Comparison of ENCODE assay signal across 8 cellular contexts in the genomic region with DNA sequence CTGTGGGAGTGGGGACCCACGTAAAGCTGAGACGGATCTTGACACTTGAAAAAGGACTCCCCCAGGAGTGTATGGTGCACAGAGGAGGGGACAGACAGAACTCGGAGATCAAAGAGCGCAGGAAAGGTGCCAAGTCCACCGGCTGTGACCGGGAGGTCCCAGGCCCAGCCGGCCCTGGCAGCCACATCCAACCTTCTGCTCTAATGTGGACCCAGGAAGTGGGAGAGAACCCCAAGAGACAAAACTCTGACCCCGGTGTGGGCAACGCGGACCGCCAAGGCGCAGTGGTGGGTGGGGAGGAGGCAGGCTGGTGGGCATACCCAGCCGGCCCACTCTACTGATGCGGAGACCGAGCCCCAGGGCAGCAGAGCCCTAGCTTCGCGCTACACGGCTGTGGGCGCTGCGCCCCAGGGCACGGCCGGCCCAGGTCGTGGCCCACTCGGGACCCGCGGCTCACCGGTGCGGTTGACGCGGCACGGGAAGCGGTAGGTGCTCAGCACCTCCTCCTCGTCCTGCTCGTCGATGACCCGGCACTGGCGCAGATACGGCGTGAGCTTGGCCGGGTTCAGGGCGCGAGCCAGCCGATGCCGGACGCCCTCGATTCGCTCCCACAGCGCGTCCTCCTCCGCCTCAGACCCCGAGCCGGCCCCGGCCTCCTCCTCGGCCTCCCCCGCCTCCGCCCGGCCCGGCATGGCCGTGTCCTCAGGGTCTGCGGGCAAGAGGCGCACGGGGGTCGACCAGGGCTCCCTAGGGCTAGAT. TPM values are rescaled to one million over a fixed set of nuclear protein-coding genes. Genes with fewer than 3 reads are reported as not detected.
DNase-seq lines count a peak whose midpoint lies in the region; ATAC-seq and TF ChIP-seq lines count a peak whose summit lies in the region.

No MANE protein-coding gene starts in this region.

- no peaks in the 10 kb centered on the region for H3K9me3 Mint-ChIP-seq in T-helper 1 cell treated with Interleukin-12 subunit alpha and Interleukin-12 subunit beta and Interleukin-4 antibody, amounts not matched to agents 30 μg/mL and 1 μg/mL, for 36 hours

- H3K27me3 ChIP-seq in body of pancreas (no peaks in the 10 kb centered on the region), left lung (peaks cover 7 to 42% of the 10 kb centered on the region in 2 donors), thoracic aorta (replicated peaks; ENCODE audit: insufficient read depth) (no peaks in the 10 kb centered on the region)

- H3K27ac ChIP-seq in body of pancreas: peak overlapping the region; percentile 46 to 80 (median 76)
- peak overlapping the region in 1 of 2 donors; percentile 71 for H3K27ac ChIP-seq in left lung
- H3K27ac ChIP-seq in thoracic aorta: no peak overlapping the region

- H3K4me1 Mint-ChIP-seq in T-helper 1 cell treated with Interleukin-12 subunit alpha and Interleukin-12 subunit beta and Interleukin-4 antibody, amounts not matched to agents 30 μg/mL and 1 μg/mL, for 36 hours (ENCODE audit: low read depth): peaks cover 3% of the 10 kb centered on the region

- no peaks in the 10 kb centered on the region for H3K9me3 ChIP-seq in body of pancreas
- no peaks in the 10 kb centered on the region for H3K9me3 ChIP-seq in left lung
- no peaks in the 10 kb centered on the region for H3K9me3 ChIP-seq in thoracic aorta

- H3K27ac Mint-ChIP-seq in T-helper 1 cell treated with Interleukin-12 subunit alpha and Interleukin-12 subunit beta and Interleukin-4 antibody, amounts not matched to agents 30 μg/mL and 1 μg/mL, for 36 hours: no peak overlapping the region

- H3K36me3 Mint-ChIP-seq in T-helper 1 cell treated with Interleukin-12 subunit alpha and Interleukin-12 subunit beta and Interleukin-4 antibody, amounts not matched to agents 30 μg/mL and 1 μg/mL, for 36 hours (ENCODE audit: low read depth): no peaks in the 10 kb centered on the region

- H3K4me3 ChIP-seq in body of pancreas (peak overlapping the region; percentile 35 to 61), left lung (peak overlapping the region; percentile 48 to 52), thoracic aorta (peak overlapping the region; percentile 74)

- H3K27me3 Mint-ChIP-seq in T-helper 1 cell treated with Interleukin-12 subunit alpha and Interleukin-12 subunit beta and Interleukin-4 antibody, amounts not matched to agents 30 μg/mL and 1 μg/mL, for 36 hours (ENCODE audit: low read depth): peaks cover 69% of the 10 kb centered on the region

- peak; percentile 27 for ATAC-seq in body of pancreas
- ATAC-seq in left lung: peak; percentile 46
- no peak for ATAC-seq in thoracic aorta (ENCODE audit: insufficient number of reproducible peaks, low FRiP score, low read depth)

- H3K4me1 ChIP-seq in body of pancreas (peaks cover 30% of the 10 kb centered on the region), left lung (peaks cover 0 to 21% of the 10 kb centered on the region in 2 donors), thoracic aorta (ENCODE audit: control insufficient read depth in 1 of 2, low read depth in 2 of 2) (peaks cover 0 to 11% of the 10 kb centered on the region in 2 donors)

- DNase-seq in T-helper 1 cell (no peak), body of pancreas (peak in 2 of 4 donors; percentile 49 to 57), left lung (peak in 1 of 2 donors; percentile 80), thoracic aorta (ENCODE audit: low spot score) (no peak), NCI-H1105 (lab: John Stamatoyannopoulos, UW) (no peak), NCI-H82 (lab: John Stamatoyannopoulos, UW) (no peak), HK-2 (ENCODE audit: unreplicated experiment) (no peak)

- intact Hi-C loops in body of pancreas (cut with DNase I): no loop called here
- intact Hi-C loops in left lung (cut with DNase I): no loop called here

- H3K36me3 ChIP-seq in body of pancreas (replicated peaks in 1 of 2; ENCODE audit: insufficient read depth in 1 of 2, low read depth in 2 of 2): no peaks in the 10 kb centered on the region
- H3K36me3 ChIP-seq in left lung: no peaks in the 10 kb centered on the region
- H3K36me3 ChIP-seq in thoracic aorta: no peaks in the 10 kb centered on the region

- peak in 1 of 3 donors; percentile 23 for TF ChIP-seq POLR2A in body of pancreas (IDR thresholded peaks at IDR 0.05)

- TF ChIP-seq CTCF in body of pancreas (IDR thresholded peaks at IDR 0.05): no peak
- TF ChIP-seq CTCF in left lung (IDR thresholded peaks at IDR 0.05): no peak
- TF ChIP-seq CTCF in thoracic aorta (IDR thresholded peaks at IDR 0.05): no peak

- WGBS in body of pancreas, 2 donors: 9 to 18% methylated on average over 21 to 54 of the region's 63 CpGs

- H3K4me3 Mint-ChIP-seq in T-helper 1 cell treated with Interleukin-12 subunit alpha and Interleukin-12 subunit beta and Interleukin-4 antibody, amounts not matched to agents 30 μg/mL and 1 μg/mL, for 36 hours: peak overlapping the region; percentile 56

RNA-seq across cellular contexts. Expression of gene CARD10, which starts 0.5 kb away (rescaled TPM):
- total RNA-seq in body of pancreas (10 to 100 TPM; 17.4 to 28.7 TPM), left lung (10 to 100 TPM; 10.3 to 13.6 TPM), thoracic aorta (10 to 100 TPM in 1 of 2 donors, 1 to 10 TPM in 1; 7.2 to 11.0 TPM)

RNA-seq across cellular contexts. Expression of gene MFNG, which starts 32.5 kb away (rescaled TPM):
- total RNA-seq in body of pancreas (1 to 10 TPM; 3.0 to 7.3 TPM), left lung (10 to 100 TPM; 24.4 to 46.4 TPM), thoracic aorta (10 to 100 TPM; 18.1 to 25.5 TPM)

RNA-seq across cellular contexts. Expression of gene CDC42EP1, which starts 41.6 kb away (rescaled TPM):
- total RNA-seq in body of pancreas (10 to 100 TPM; 73.2 to 84.7 TPM), left lung (10 to 100 TPM; 74.0 to 84.3 TPM), thoracic aorta (100 to 1,000 TPM in 1 of 2 donors, 10 to 100 TPM in 1; 61.6 to 104 TPM)

Comparison
In these comparisons a context has a peak if more than half of its experiments do, and no peak if none do; other contexts are left out.
1. H3K27ac ChIP-seq: peak in body of pancreas (4 of 4); none in thoracic aorta (0 of 2).
2. Peak in every context shown above with its lines, with median percentiles within 50 percentile points of each other: H3K4me3 ChIP-seq.